18 cellular contexts compared by ENCODE assay signal in genomic region chr11:120637131-120637530, GRCh38.
A peak's percentile ranks its signal among the peaks of the same experiment; 100 is the strongest.
DNase-seq lines count a peak whose midpoint lies in the region; ATAC-seq and TF ChIP-seq lines count a peak whose summit lies in the region.
"Had no signal": no experiment of that assay in that cellular context is flagged by ENCODE, and none has a peak within 500 bp of the region (broad histone marks: within the 10 kb centered on the region; RNA-seq: fewer than 3 reads in every experiment).

No MANE protein-coding gene starts in this region.

- peaks cover 55% of the 10 kb centered on the region for H3K27me3 Mint-ChIP-seq in MCF 10A (ENCODE audit: insufficient read depth, unreplicated experiment)
- peaks cover 13% of the 10 kb centered on the region for H3K27me3 Mint-ChIP-seq in brain
- H3K27me3 Mint-ChIP-seq in activated T-cell treated with anti-CD3 and anti-CD28 coated beads, Interleukin-2, amount 50 U/mL, for 24 hours, result peaks cover 17% of the 10 kb centered on the region

- in situ Hi-C loops in T47D (cut with HindIII; ENCODE audit: low pct_unique_long_range_greater_than_20kb, low sequenced_read_pairs), result no loop called here

- no peak for TF ChIP-seq CTCF in MCF 10A (IDR thresholded peaks at IDR 0.05; ENCODE audit: unreplicated experiment)
- no peak for TF ChIP-seq CTCF in brain (conservative IDR thresholded peaks at IDR 0.05)

- no peak for ATAC-seq in GM21381 (IDR thresholded peaks at IDR 0.05; ENCODE audit: unreplicated experiment)
- ATAC-seq: A549, HCT116 had no signal

- POLR2A ChIA-PET in MCF 10A (lab: Yijun Ruan, JAX), result no interaction called here

- H3K36me3 Mint-ChIP-seq in MCF 10A (ENCODE audit: insufficient read depth, unreplicated experiment) (no peaks in the 10 kb centered on the region), brain (no peaks in the 10 kb centered on the region)
- no peaks in the 10 kb centered on the region for H3K36me3 Mint-ChIP-seq in activated T-cell treated with anti-CD3 and anti-CD28 coated beads, Interleukin-2, amount 50 U/mL, for 24 hours (ENCODE audit: low read depth)

- H3K9me3 Mint-ChIP-seq in MCF 10A (ENCODE audit: unreplicated experiment), result no peaks in the 10 kb centered on the region
- no peaks in the 10 kb centered on the region for H3K9me3 Mint-ChIP-seq in brain
- no peaks in the 10 kb centered on the region for H3K9me3 Mint-ChIP-seq in activated T-cell treated with anti-CD3 and anti-CD28 coated beads, Interleukin-2, amount 50 U/mL, for 24 hours
- H3K9me3 Mint-ChIP-seq: CD4-positive, alpha-beta T cell had no signal

- H3K4me1 Mint-ChIP-seq in MCF 10A (ENCODE audit: insufficient read depth, unreplicated experiment) (no peaks in the 10 kb centered on the region), brain (peaks cover 51% of the 10 kb centered on the region)
- no peaks in the 10 kb centered on the region for H3K4me1 Mint-ChIP-seq in activated T-cell treated with anti-CD3 and anti-CD28 coated beads, Interleukin-2, amount 50 U/mL, for 24 hours (ENCODE audit: low read depth)

- intact Hi-C loops in MCF 10A (cut with micrococcal nuclease), result no loop called here

- CTCF ChIA-PET in MCF 10A (lab: Yijun Ruan, JAX), result interaction anchor here (0.5 to 0.8 kb wide), 3 partner anchors 47 to 210 kb away, joined by 3 to 5 read pairs (median 3); no protein-coding TSS in a partner anchor

- DNase-seq in NCI-H1417 (lab: John Stamatoyannopoulos, UW), result peak in 2 of 3 experiments; percentile 17 to 55
- DNase-seq in NCI-H1417 treated with DMSO at 0.1 percent for 48 hours (lab: John Stamatoyannopoulos, UW), result no peak
- peak; percentile 48 to 100 for DNase-seq in T47D (ENCODE audit: low read depth in 1 of 2, low spot score in 1 of 2)
- no peak for DNase-seq in MCF 10A (ENCODE audit: unreplicated experiment)
- DNase-seq in DMS 273 (lab: John Stamatoyannopoulos, UW; ENCODE audit: unreplicated experiment), result no peak
- DNase-seq in activated T-cell treated with anti-CD3 and anti-CD28 coated beads, Interleukin-2, amount 50 U/mL, for 24 hours, result no peak
- DNase-seq: AML-193; Caco-2; CD4-positive, alpha-beta T cell; DMS153; DMS79 treated with DMSO at 0.1 percent for 48 hours; GF-D8; GOT3; H7 had no signal

- H3K4me3 Mint-ChIP-seq in MCF 10A (ENCODE audit: unreplicated experiment), result no peak overlapping the region
- no peak overlapping the region for H3K4me3 Mint-ChIP-seq in brain
- H3K4me3 Mint-ChIP-seq in activated T-cell treated with anti-CD3 and anti-CD28 coated beads, Interleukin-2, amount 50 U/mL, for 24 hours, result no peak overlapping the region
- H3K4me3 Mint-ChIP-seq: CD4-positive, alpha-beta T cell had no signal

- H3K27ac Mint-ChIP-seq in MCF 10A (ENCODE audit: low read depth, unreplicated experiment) (no peak overlapping the region), brain (peak overlapping the region in 3 of 5 experiments; percentile 7 to 59 (median 16))
- no peak overlapping the region for H3K27ac Mint-ChIP-seq in activated T-cell treated with anti-CD3 and anti-CD28 coated beads, Interleukin-2, amount 50 U/mL, for 24 hours
- H3K27ac Mint-ChIP-seq: CD4-positive, alpha-beta T cell had no signal

- BruUV-seq in MCF 10A (replicated peaks; lab: Mats Ljungman, UMichigan), result no TSS peak

Comparison
In these comparisons a context has a peak if more than half of its experiments do, and no peak if none do; other contexts are left out.
1. DNase-seq: peak in NCI-H1417 (2 of 3) and T47D (2 of 2); none in NCI-H1417 treated with DMSO at 0.1 percent for 48 hours (single experiment), MCF 10A (single experiment), DMS 273 (single experiment) and activated T-cell treated with anti-CD3 and anti-CD28 coated beads, Interleukin-2, amount 50 U/mL, for 24 hours (single experiment).
2. H3K27ac Mint-ChIP-seq: peak in brain (3 of 5); none in MCF 10A (single experiment) and activated T-cell treated with anti-CD3 and anti-CD28 coated beads, Interleukin-2, amount 50 U/mL, for 24 hours (single experiment).